ENCODE assay signal across 8 cellular contexts in the genomic region with DNA sequence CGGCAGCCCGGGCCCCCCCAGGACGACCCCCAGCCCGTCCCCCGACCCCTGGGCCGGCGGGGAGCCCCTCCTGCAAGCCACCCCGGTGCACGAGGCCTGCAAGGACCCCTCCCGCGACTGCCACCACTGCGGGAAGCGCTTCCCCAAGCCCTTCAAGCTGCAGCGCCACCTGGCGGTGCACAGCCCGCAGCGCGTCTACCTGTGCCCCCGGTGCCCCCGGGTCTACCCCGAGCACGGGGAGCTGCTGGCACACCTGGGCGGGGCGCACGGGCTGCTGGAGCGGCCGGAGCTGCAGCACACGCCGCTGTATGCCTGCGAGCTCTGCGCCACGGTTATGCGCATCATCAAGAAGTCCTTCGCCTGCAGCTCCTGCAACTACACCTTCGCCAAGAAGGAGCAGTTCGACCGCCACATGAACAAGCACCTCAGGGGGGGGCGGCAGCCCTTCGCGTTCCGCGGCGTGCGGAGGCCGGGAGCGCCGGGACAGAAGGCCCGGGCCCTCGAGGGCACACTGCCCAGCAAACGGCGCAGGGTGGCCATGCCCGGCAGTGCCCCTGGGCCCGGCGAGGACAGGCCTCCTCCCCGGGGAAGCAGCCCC. TPM values are rescaled to one million over a fixed set of nuclear protein-coding genes. Genes with fewer than 3 reads are reported as not detected.
A peak's percentile ranks its signal among the peaks of the same experiment; 100 is the strongest.
DNase-seq lines count a peak whose midpoint lies in the region; ATAC-seq and TF ChIP-seq lines count a peak whose summit lies in the region.

No MANE protein-coding gene starts in this region.

- POLR2A ChIA-PET in RWPE1 (lab: Yijun Ruan, JAX; ENCODE audit: low non-redundant PET) = no interaction called here

- no peaks in the 10 kb centered on the region for H3K9me3 ChIP-seq in heart left ventricle

- DNase-seq in Right ventricle myocardium superior (peak; percentile 64), Right ventricle myocardium inferior (ENCODE audit: missing footprints) (no peak), RWPE1 (ENCODE audit: low spot score) (peak; percentile 70), activated gamma-delta T cell treated with Interleukin-2 at 50 U/mL for 16 hours (peak; percentile 70), heart left ventricle (peak in 2 of 5 donors; percentile 51 to 57), amniotic stem cell (lab: John Stamatoyannopoulos, UW) (no peak)
- DNase-seq in stimulated activated CD4-positive, alpha-beta T cell treated with anti-CD3 and anti-CD28 coated beads, Interleukin-12 subunit alpha, Interleukin-12 subunit beta, amount 100 ng/mL, for 4 hours = peak; percentile 73

- no peak for TF ChIP-seq POLR2A in heart left ventricle (IDR thresholded peaks at IDR 0.05)

- H3K27ac ChIP-seq in RWPE1 (no peak overlapping the region), heart left ventricle (no peak overlapping the region)

- 23 to 78% (median 46%) methylated on average over 11 to 55 of the region's 55 CpGs for WGBS in heart left ventricle, 4 donors

- TF ChIP-seq CTCF in RWPE1 (conservative IDR thresholded peaks at IDR 0.05; ENCODE audit: low read depth) = peak; percentile 94
- TF ChIP-seq CTCF in heart left ventricle (IDR thresholded peaks at IDR 0.05) = peak; percentile 78 to 93 (median 84)

- intact Hi-C loops in Right ventricle myocardium superior (cut with DNase I) (loop anchor here (5.0 kb wide), 1 partner anchor 240 kb away; no protein-coding TSS in a partner anchor), Right ventricle myocardium inferior (cut with DNase I) (loop anchor here (2.0 to 10.0 kb wide), 2 partner anchors 245 to 453 kb away; no protein-coding TSS in a partner anchor), heart left ventricle (cut with DNase I) (loop anchor here (1.0 to 10.0 kb wide), 8 partner anchors 240 to 455 kb away; no protein-coding TSS in a partner anchor)

- CTCF ChIA-PET in RWPE1 (lab: Yijun Ruan, JAX) = interaction anchor here (0.5 to 1.6 kb wide), 20 partner anchors 8 to 713 kb away, joined by 3 to 8 read pairs (median 3); no protein-coding TSS in a partner anchor

- peaks cover 0 to 6% (median 0%) of the 10 kb centered on the region in 12 donors for H3K4me1 ChIP-seq in heart left ventricle

- H3K36me3 ChIP-seq in heart left ventricle = no peaks in the 10 kb centered on the region

- peak; percentile 57 for ATAC-seq in Right ventricle myocardium superior (ENCODE audit: poor library complexity)
- ATAC-seq in Right ventricle myocardium inferior = no peak
- ATAC-seq in heart left ventricle = peak in 3 of 4 donors; percentile 16 to 54 (median 22)
- ATAC-seq in HG03045 (IDR thresholded peaks at IDR 0.05; ENCODE audit: unreplicated experiment) = no peak

- peaks cover 0 to 19% (median 0%) of the 10 kb centered on the region in 9 donors for H3K27me3 ChIP-seq in heart left ventricle

- H3K4me3 ChIP-seq in heart left ventricle = no peak overlapping the region

RNA-seq across cellular contexts. Expression of a gene that starts 15.6 kb away (rescaled TPM):
- 3.6 TPM for total RNA-seq in Right ventricle myocardium superior
- 4.1 TPM for total RNA-seq in Right ventricle myocardium inferior
- total RNA-seq in heart left ventricle = 1 to 10 TPM; 1.3 to 6.1 (median 4.1) TPM
- 1 to 10 TPM; 1.6 to 6.3 TPM for polyA plus RNA-seq in heart left ventricle

RNA-seq across cellular contexts. Expression of a gene that starts 54.7 kb away (rescaled TPM):
- total RNA-seq in Right ventricle myocardium superior (0.94 TPM), Right ventricle myocardium inferior (0.92 TPM), heart left ventricle (1 to 10 TPM in 5 of 9 donors, under 1 TPM in 4; 0.48 to 2.8 (median 1.0) TPM)
- polyA plus RNA-seq in heart left ventricle = under 1 TPM; 0.72 to 0.76 TPM

Comparison
In these comparisons a context has a peak if more than half of its experiments do, and no peak if none do; other contexts are left out.
1. ATAC-seq: peak in Right ventricle myocardium superior (single experiment) and heart left ventricle (3 of 4); none in Right ventricle myocardium inferior (single experiment) and HG03045 (single experiment).
2. DNase-seq: peak in Right ventricle myocardium superior (single experiment), RWPE1 (single experiment), activated gamma-delta T cell treated with Interleukin-2 at 50 U/mL for 16 hours (single experiment) and stimulated activated CD4-positive, alpha-beta T cell treated with anti-CD3 and anti-CD28 coated beads, Interleukin-12 subunit alpha, Interleukin-12 subunit beta, amount 100 ng/mL, for 4 hours (single experiment); none in Right ventricle myocardium inferior (single experiment) and amniotic stem cell (single experiment).